ENCODE assay signal across 21 cellular contexts in genomic region chr11:35011389-35011788, GRCh38.
DNase-seq lines count a peak whose midpoint lies in the region; ATAC-seq and TF ChIP-seq lines count a peak whose summit lies in the region.
"Had no signal": no experiment of that assay in that cellular context is flagged by ENCODE, and none has a peak within 500 bp of the region (broad histone marks: within the 10 kb centered on the region; RNA-seq: fewer than 3 reads in every experiment).

No MANE protein-coding gene starts in this region.

- in situ Hi-C loops in Panc1 (cut with HindIII; ENCODE audit: low pct_unique_long_range_greater_than_20kb, low sequenced_read_pairs), result no loop called here

- H3K9me3 ChIP-seq in Panc1 (ENCODE audit: control insufficient read depth, insufficient read depth, low read depth, low read length) (no peaks in the 10 kb centered on the region), upper lobe of left lung (no peaks in the 10 kb centered on the region)
- H3K9me3 ChIP-seq: ascending aorta, Caco-2, colonic mucosa, mucosa of descending colon, neutrophil, tibial nerve had no signal

- peak overlapping the region; percentile 100 for H3K27ac ChIP-seq in Panc1 (ENCODE audit: low read length)
- no peak overlapping the region for H3K27ac ChIP-seq in caudate nucleus (ENCODE audit: low read depth, low read length)
- no peak overlapping the region for H3K27ac ChIP-seq in upper lobe of left lung
- H3K27ac ChIP-seq: ascending aorta, colonic mucosa, KMS-11, neutrophil, RWPE1, tibial nerve had no signal

- BruUV-seq in Panc1 (replicated peaks; lab: Mats Ljungman, UMichigan), result no TSS peak

- TF ChIP-seq EP300 in upper lobe of left lung (IDR thresholded peaks at IDR 0.05), result no peak

- DNase-seq in AG08396 (ENCODE audit: low spot score) (peak; percentile 36), EL (peak; percentile 28), Panc1 (ENCODE audit: low read depth, low spot score) (no peak), foreskin fibroblast (peak; percentile 68 to 86), cerebellar cortex (ENCODE audit: low spot score) (no peak), nucleus accumbens (lab: John Stamatoyannopoulos, UW) (no peak), caudate nucleus (lab: John Stamatoyannopoulos, UW) (no peak), upper lobe of left lung (no peak)
- DNase-seq: activated CD4-positive, alpha-beta T cell treated with anti-CD3 and anti-CD28 coated beads for 4 hours; activated CD8-positive, alpha-beta memory T cell treated with anti-CD3 and anti-CD28 coated beads, Interleukin-2, amount 50 U/mL, for 48 hours; Caco-2; colonic mucosa; left colon; mucosa of descending colon; NCI-H1105 treated with DMSO at 0.1 percent for 48 hours; stimulated activated naive CD4-positive, alpha-beta T cell had no signal

- TF ChIP-seq CTCF in Panc1 (IDR thresholded peaks at IDR 0.05) (no peak), foreskin fibroblast (IDR thresholded peaks at IDR 0.05; ENCODE audit: low read depth, low read length) (no peak), upper lobe of left lung (IDR thresholded peaks at IDR 0.05) (no peak)

- TF ChIP-seq POLR2A in upper lobe of left lung (IDR thresholded peaks at IDR 0.05), result no peak

- no peak for ATAC-seq in Panc1
- ATAC-seq in upper lobe of left lung (ENCODE audit: low FRiP score in 2 of 2), result no peak
- ATAC-seq: left colon, mucosa of descending colon had no signal

- no peak overlapping the region for H3K4me3 ChIP-seq in Panc1 (ENCODE audit: low read depth in 2 of 2, low read length in 2 of 2)
- no peak overlapping the region for H3K4me3 ChIP-seq in foreskin fibroblast (ENCODE audit: low read depth in 1 of 2, low read length in 2 of 2)
- no peak overlapping the region for H3K4me3 ChIP-seq in upper lobe of left lung
- H3K4me3 ChIP-seq: ascending aorta, colonic mucosa, mucosa of descending colon, tibial nerve had no signal

- WGBS in upper lobe of left lung, 2 donors, result 68 to 72% methylated on average over 4 of the region's 4 CpGs

- H3K27me3 ChIP-seq in Panc1 (ENCODE audit: control insufficient read depth, insufficient read depth, low read length) (no peaks in the 10 kb centered on the region), upper lobe of left lung (no peaks in the 10 kb centered on the region)
- H3K27me3 ChIP-seq: ascending aorta, colonic mucosa, neutrophil, tibial nerve had no signal

- CTCF ChIA-PET in Panc1 (lab: Charles Lee), result interaction anchor here (0.9 kb wide), 1 partner anchor 141 kb away, joined by 3 read pairs; no protein-coding TSS in a partner anchor

- intact Hi-C loops in Panc1 (cut with micrococcal nuclease; ENCODE audit: unreplicated experiment), result loop anchor here (5.0 kb wide), 2 partner anchors 71 to 131 kb away; no protein-coding TSS in a partner anchor

- POLR2A ChIA-PET in Panc1 (lab: Charles Lee), result interaction anchor here (0.6 to 1.5 kb wide), 2 partner anchors 12 to 75 kb away, joined by 4 to 5 read pairs; no protein-coding TSS in a partner anchor

- H3K36me3 ChIP-seq in Panc1 (ENCODE audit: control insufficient read depth, insufficient read depth, low read length), result no peaks in the 10 kb centered on the region
- no peaks in the 10 kb centered on the region for H3K36me3 ChIP-seq in upper lobe of left lung
- H3K36me3 ChIP-seq: ascending aorta, colonic mucosa, neutrophil, tibial nerve had no signal

- H3K4me1 ChIP-seq in Panc1 (ENCODE audit: control insufficient read depth, insufficient read depth, low read length) (peaks cover 89% of the 10 kb centered on the region), upper lobe of left lung (peaks cover 0 to 14% (median 3%) of the 10 kb centered on the region in 4 donors)
- H3K4me1 ChIP-seq: ascending aorta had no signal

Comparison
In these comparisons a context has a peak if more than half of its experiments do, and no peak if none do; other contexts are left out.
1. DNase-seq: peak in AG08396 (single experiment), EL (single experiment) and foreskin fibroblast (2 of 2); none in Panc1 (single experiment), cerebellar cortex (single experiment), nucleus accumbens (0 of 56), caudate nucleus (0 of 61) and upper lobe of left lung (0 of 2).